In genomic region chr2:69167469-69167822, GRCh38 we compare ENCODE assay signal across 21 cellular contexts.
"Had no signal": no experiment of that assay in that cellular context is flagged by ENCODE, and none has a peak within 500 bp of the region (broad histone marks: within the 10 kb centered on the region; RNA-seq: fewer than 3 reads in every experiment).

No MANE protein-coding gene starts in this region.

- H3K27ac Mint-ChIP-seq: activated B cell treated with CpG ODN at 0.5 μM for 24 hours; activated CD4-positive, alpha-beta memory T cell treated with anti-CD3 and anti-CD28 coated beads for 36 hours; activated CD4-positive, alpha-beta T cell treated with anti-CD3 and anti-CD28 coated beads for 36 hours; activated naive CD8-positive, alpha-beta T cell treated with anti-CD3 and anti-CD28 coated beads for 36 hours; dendritic cell treated with granulocyte-macrophage colony-stimulating factor and Interleukin-4, amounts not matched to agents 40 ng/mL and 50 ng/mL, for 4 days; memory B cell; stimulated activated memory B cell treated with anti-CD40 and anti-IgM and Interleukin-4, amounts not matched to agents 10 μg/mL and 1 μg/mL and 100 μg/mL, for 72 hours; T-helper 17 cell had no signal

- DNase-seq: activated B cell treated with CpG ODN at 0.5 μM for 24 hours; activated CD4-positive, alpha-beta memory T cell treated with anti-CD3 and anti-CD28 coated beads for 36 hours; activated CD4-positive, alpha-beta T cell treated with anti-CD3 and anti-CD28 coated beads for 36 hours; activated naive CD4-positive, alpha-beta T cell treated with Interleukin-2 at 50 U/mL for 16 hours; activated naive CD8-positive, alpha-beta T cell treated with anti-CD3 and anti-CD28 coated beads for 36 hours; activated T-cell treated with anti-CD3 and anti-CD28 coated beads, Interleukin-2, amount 50 U/mL, for 48 hours; effector CD4-positive, alpha-beta T cell; occipital lobe; right lobe of liver; small intestine; stimulated activated CD4-positive, alpha-beta T cell treated with anti-CD3 and anti-CD28 coated beads, Interleukin-15, amount 100 ng/mL, for 24 hours; stomach; SW 1271; T-helper 17 cell; upper lobe of left lung had no signal

- ATAC-seq: activated CD4-positive, alpha-beta T cell treated with anti-CD3 and anti-CD28 coated beads for 36 hours; stimulated activated memory B cell treated with anti-CD40 and anti-IgM and Interleukin-4, amounts not matched to agents 10 μg/mL and 1 μg/mL and 100 μg/mL, for 72 hours; T-helper 17 cell had no signal

- H3K4me3 Mint-ChIP-seq: activated B cell treated with CpG ODN at 0.5 μM for 24 hours; activated CD4-positive, alpha-beta memory T cell treated with anti-CD3 and anti-CD28 coated beads for 36 hours; activated CD4-positive, alpha-beta T cell treated with anti-CD3 and anti-CD28 coated beads for 36 hours; activated naive CD8-positive, alpha-beta T cell treated with anti-CD3 and anti-CD28 coated beads for 36 hours; dendritic cell treated with granulocyte-macrophage colony-stimulating factor and Interleukin-4, amounts not matched to agents 40 ng/mL and 50 ng/mL, for 4 days; memory B cell; neural crest cell; stimulated activated memory B cell treated with anti-CD40 and anti-IgM and Interleukin-4, amounts not matched to agents 10 μg/mL and 1 μg/mL and 100 μg/mL, for 72 hours; T-helper 17 cell had no signal

- H3K36me3 Mint-ChIP-seq: activated CD4-positive, alpha-beta memory T cell treated with anti-CD3 and anti-CD28 coated beads for 36 hours; activated naive CD8-positive, alpha-beta T cell treated with anti-CD3 and anti-CD28 coated beads for 36 hours; memory B cell; stimulated activated memory B cell treated with anti-CD40 and anti-IgM and Interleukin-4, amounts not matched to agents 10 μg/mL and 1 μg/mL and 100 μg/mL, for 72 hours had no signal

- H3K36me3 ChIP-seq: cardiac muscle cell, right lobe of liver, stomach, suprapubic skin, upper lobe of left lung had no signal

- H3K27me3 ChIP-seq: cardiac muscle cell, right lobe of liver, stomach, suprapubic skin, upper lobe of left lung had no signal

- H3K9me3 ChIP-seq: right lobe of liver, stomach, suprapubic skin, upper lobe of left lung had no signal

- H3K9me3 Mint-ChIP-seq: activated B cell treated with CpG ODN at 0.5 μM for 24 hours; activated CD4-positive, alpha-beta memory T cell treated with anti-CD3 and anti-CD28 coated beads for 36 hours; activated naive CD8-positive, alpha-beta T cell treated with anti-CD3 and anti-CD28 coated beads for 36 hours; dendritic cell treated with granulocyte-macrophage colony-stimulating factor and Interleukin-4, amounts not matched to agents 40 ng/mL and 50 ng/mL, for 4 days; memory B cell; neural crest cell; stimulated activated memory B cell treated with anti-CD40 and anti-IgM and Interleukin-4, amounts not matched to agents 10 μg/mL and 1 μg/mL and 100 μg/mL, for 72 hours had no signal

- H3K4me3 ChIP-seq: cardiac muscle cell, right lobe of liver, stomach, suprapubic skin, upper lobe of left lung had no signal

- H3K27ac ChIP-seq: cardiac muscle cell, right lobe of liver, stomach, suprapubic skin, upper lobe of left lung had no signal

- H3K4me1 Mint-ChIP-seq: activated CD4-positive, alpha-beta T cell treated with anti-CD3 and anti-CD28 coated beads for 36 hours; activated naive CD8-positive, alpha-beta T cell treated with anti-CD3 and anti-CD28 coated beads for 36 hours; T-helper 17 cell had no signal
